ENCODE assay signal across 8 cellular contexts in the genomic region with DNA sequence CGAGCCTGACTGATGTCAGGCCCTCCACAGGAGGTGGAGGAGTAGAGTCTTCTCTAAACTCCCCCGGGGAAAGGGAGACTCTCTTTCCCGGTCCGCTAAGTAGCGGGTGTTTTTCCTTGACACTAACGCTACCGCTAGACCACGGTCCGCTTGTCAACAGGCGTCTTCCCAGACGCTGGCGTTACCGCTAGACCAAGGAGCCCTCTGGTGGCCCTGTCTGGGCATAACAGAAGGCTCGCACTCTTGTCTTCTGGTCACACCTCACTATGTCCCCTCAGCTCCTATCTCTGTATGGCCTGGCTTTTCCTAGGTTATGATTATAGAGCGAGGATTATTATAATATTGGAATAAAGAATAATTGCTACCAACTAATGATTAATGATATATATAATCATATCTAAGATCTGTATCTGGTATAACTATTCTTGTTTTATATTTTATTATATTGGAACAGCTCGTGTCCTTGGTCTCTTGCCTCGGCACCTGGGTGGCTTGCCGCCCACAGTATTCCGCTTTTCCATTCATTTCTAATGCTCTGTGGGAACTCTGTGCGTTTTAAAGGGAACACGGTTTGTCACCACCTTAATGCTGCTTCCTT. TPM values are rescaled to one million over a fixed set of nuclear protein-coding genes. Genes with fewer than 3 reads are reported as not detected.
A peak's percentile ranks its signal among the peaks of the same experiment; 100 is the strongest.
DNase-seq lines count a peak whose midpoint lies in the region; ATAC-seq, FAIRE-seq and TF ChIP-seq lines count a peak whose summit lies in the region.
"Not testable (repeated sequence)": the region's sequence is repeated elsewhere in the genome, so short reads cannot be mapped to it uniquely, and the experiment has no call there.

No MANE protein-coding gene starts in this region.

- H2AFZ ChIP-seq in OCI-LY7 (ENCODE audit: low read length); osteoblast (ENCODE audit: low read length): not testable (repeated sequence)

- not testable (repeated sequence) for H3K27me3 ChIP-seq in BE2C; heart right ventricle; osteoblast (ENCODE audit: insufficient read depth, low read length)

- TF ChIP-seq POLR2A in GM12891 (IDR thresholded peaks at IDR 0.05; ENCODE audit: low read depth, low read length) = not testable (repeated sequence)

- H3K79me2 ChIP-seq in OCI-LY7 (ENCODE audit: insufficient read depth, low read depth, low read length); osteoblast (ENCODE audit: insufficient read depth, low read length): not testable (repeated sequence)

- POLR2A ChIA-PET in OCI-LY7 (lab: Charles Lee) = not testable (repeated sequence)

- H3K9me2 ChIP-seq in OCI-LY7 (ENCODE audit: insufficient read depth, low read length) = not testable (repeated sequence)

- BruUV-seq in OCI-LY7 (replicated peaks; lab: Mats Ljungman, UMichigan) = not testable (repeated sequence)

- FAIRE-seq in GM12891 (lab: Jason Lieb, UNC) = peak; percentile 13

- H3K4me3 ChIP-seq in BE2C (ENCODE audit: low read depth, low read length); OCI-LY7 (ENCODE audit: low read depth, low read length, poor library complexity, severe bottlenecking); heart right ventricle; osteoblast (ENCODE audit: insufficient read depth, low read length): not testable (repeated sequence)

- not testable (repeated sequence) for H3K4me1 ChIP-seq in BE2C; osteoblast (ENCODE audit: insufficient read depth, low read length)
- peaks cover 18% of the 10 kb centered on the region for H3K4me1 ChIP-seq in OCI-LY7 (ENCODE audit: insufficient read depth, low read length, poor library complexity, severe bottlenecking)
- peaks cover 0 to 24% (median 8%) of the 10 kb centered on the region in 9 donors for H3K4me1 ChIP-seq in heart right ventricle

- H3K4me3 Mint-ChIP-seq in effector memory CD8-positive, alpha-beta T cell; type B pancreatic cell: not testable (repeated sequence)

- peak; percentile 38 for TF ChIP-seq CTCF in BE2C (IDR thresholded peaks at IDR 0.05; ENCODE audit: low read depth, low read length)
- peak; percentile 64 for TF ChIP-seq CTCF in OCI-LY7 (conservative IDR thresholded peaks at IDR 0.05; ENCODE audit: low read length)
- peak in 8 of 9 donors; percentile 9 to 50 (median 42) for TF ChIP-seq CTCF in heart right ventricle (IDR thresholded peaks at IDR 0.05)
- peak; percentile 22 for TF ChIP-seq CTCF in osteoblast (IDR thresholded peaks at IDR 0.05; ENCODE audit: extremely low read depth, low read depth, low read length)
- peak; percentile 63 for TF ChIP-seq CTCF in type B pancreatic cell (conservative IDR thresholded peaks at IDR 0.05)

- H3K27me3 Mint-ChIP-seq in effector memory CD8-positive, alpha-beta T cell; type B pancreatic cell: not testable (repeated sequence)

- ATAC-seq in effector memory CD8-positive, alpha-beta T cell (replicated peaks); heart right ventricle: not testable (repeated sequence)

- H3K27ac Mint-ChIP-seq in effector memory CD8-positive, alpha-beta T cell = peak overlapping the region; percentile 36 to 78
- H3K27ac Mint-ChIP-seq in type B pancreatic cell = not testable (repeated sequence)

- not testable (repeated sequence) for H4K20me1 ChIP-seq in OCI-LY7 (ENCODE audit: insufficient read depth, low read length); osteoblast (ENCODE audit: insufficient read depth, low read length)

- H3K9me3 ChIP-seq in BE2C; OCI-LY7 (ENCODE audit: low read length); heart right ventricle; osteoblast (ENCODE audit: low read depth, low read length): not testable (repeated sequence)

- intact Hi-C loops in OCI-LY7 (cut with micrococcal nuclease; ENCODE audit: unreplicated experiment) = not testable (repeated sequence)
- intact Hi-C loops in heart right ventricle (cut with DNase I) = loop anchor here in 7 of 10 donors (5.0 to 10.0 kb wide), 3 partner anchors 111 to 426 kb away; partner anchors contain the start of gene TEX19 (in 4 of the 7)

- not testable (repeated sequence) for H3K36me3 Mint-ChIP-seq in effector memory CD8-positive, alpha-beta T cell (ENCODE audit: insufficient read depth)
- peaks cover 13% of the 10 kb centered on the region for H3K36me3 Mint-ChIP-seq in type B pancreatic cell

- not testable (repeated sequence) for H3K9me3 Mint-ChIP-seq in effector memory CD8-positive, alpha-beta T cell; type B pancreatic cell

- peaks cover 25 to 29% of the 10 kb centered on the region in 2 donors for H3K4me1 Mint-ChIP-seq in effector memory CD8-positive, alpha-beta T cell (ENCODE audit: low read depth in 2 of 2)
- not testable (repeated sequence) for H3K4me1 Mint-ChIP-seq in type B pancreatic cell (ENCODE audit: unreplicated experiment)

- not testable (repeated sequence) for H3K4me2 ChIP-seq in OCI-LY7 (ENCODE audit: low read length); osteoblast (ENCODE audit: insufficient read depth, low read length)

- WGBS in heart right ventricle, 2 donors = 62 to 69% methylated on average over 19 to 20 of the region's 21 CpGs

- H3K36me3 ChIP-seq in BE2C; osteoblast (ENCODE audit: insufficient read depth, low read length): not testable (repeated sequence)
- H3K36me3 ChIP-seq in OCI-LY7 (ENCODE audit: insufficient read depth, low read length) (peaks cover 61% of the 10 kb centered on the region), heart right ventricle (peaks cover 0 to 30% (median 0%) of the 10 kb centered on the region in 9 donors)

- CTCF ChIA-PET in OCI-LY7 (lab: Charles Lee; ENCODE audit: unreplicated experiment) = not testable (repeated sequence)

- not testable (repeated sequence) for H3K27ac ChIP-seq in OCI-LY7 (ENCODE audit: low read depth, low read length, poor library complexity, severe bottlenecking); heart right ventricle; osteoblast (ENCODE audit: low read depth, low read length)

- peak; percentile 49 for DNase-seq in BE2C
- not testable (repeated sequence) for DNase-seq in GM12891 (ENCODE audit: insufficient read length, low spot score); OCI-LY7 (ENCODE audit: low spot score); effector memory CD8-positive, alpha-beta T cell; heart right ventricle; osteoblast (ENCODE audit: insufficient read length, low spot score, missing footprints); type B pancreatic cell (ENCODE audit: extremely low spot score, unreplicated experiment)
- DNase-seq in activated naive CD4-positive, alpha-beta T cell treated with Interleukin-2 at 50 U/mL for 16 hours = peak; percentile 19

RNA-seq across cellular contexts. Expression of gene TBCD, which starts 26.0 kb away (rescaled TPM):
- 43.2 TPM for polyA plus RNA-seq in BE2C (2012; ENCODE audit: insufficient read depth, insufficient read length, low read depth)
- polyA plus RNA-seq in GM12891 (2012; ENCODE audit: low read depth, missing spikeins) = 78.5 TPM
- 57.0 and 87.8 TPM in 2 replicates for total RNA-seq in OCI-LY7 (2014; rRNA removed; shearing (Covaris generic))
- total RNA-seq in OCI-LY7 (2022) (134 and 145 TPM in 2 replicates), heart right ventricle (10 to 100 TPM; 41.3 to 79.0 (median 49.6) TPM), osteoblast (28.0 and 29.0 TPM in 2 replicates), type B pancreatic cell (ENCODE audit: low replicate concordance) (65.4 and 104 TPM in 2 replicates)
- 100 to 1,000 TPM in 1 of 2 donors, 10 to 100 TPM in 1; 89.8 to 107 TPM for polyA plus RNA-seq in heart right ventricle

RNA-seq across cellular contexts. Expression of gene FN3K, which starts 42.5 kb away (rescaled TPM):
- 26.2 TPM for polyA plus RNA-seq in BE2C (2012; ENCODE audit: insufficient read depth, insufficient read length, low read depth)
- polyA plus RNA-seq in GM12891 (2012; ENCODE audit: low read depth, missing spikeins) = 0.26 TPM
- total RNA-seq in OCI-LY7 (2014; rRNA removed; shearing (Covaris generic)) = 3.8 and 5.0 TPM in 2 replicates
- total RNA-seq in OCI-LY7 (2022) = 31.2 and 32.3 TPM in 2 replicates
- 100 to 1,000 TPM in 3 of 10 donors, 10 to 100 TPM in 7; 72.4 to 115 (median 92.4) TPM for total RNA-seq in heart right ventricle
- polyA plus RNA-seq in heart right ventricle = 10 to 100 TPM; 48.4 to 93.1 TPM
- 2.9 and 4.4 TPM in 2 replicates for total RNA-seq in osteoblast
- total RNA-seq in type B pancreatic cell (ENCODE audit: low replicate concordance) = 30.3 and 31.3 TPM in 2 replicates
